ENCODE assay signal across 12 cellular contexts in genomic region chr3:142595141-142595540, GRCh38. TPM values are rescaled to one million over a fixed set of nuclear protein-coding genes. Genes with fewer than 3 reads are reported as not detected.
DNase-seq lines count a peak whose midpoint lies in the region; ATAC-seq and TF ChIP-seq lines count a peak whose summit lies in the region.
"Had no signal": no experiment of that assay in that cellular context is flagged by ENCODE, and none has a peak within 500 bp of the region (broad histone marks: within the 10 kb centered on the region; RNA-seq: fewer than 3 reads in every experiment).

No MANE protein-coding gene starts in this region.

- H3K27me3 ChIP-seq in cardiac muscle cell (peaks cover 3% of the 10 kb centered on the region), right atrium auricular region (no peaks in the 10 kb centered on the region), lower lobe of right lung (ENCODE audit: low read depth) (no peaks in the 10 kb centered on the region), upper lobe of right lung (no peaks in the 10 kb centered on the region)
- H3K27me3 ChIP-seq: BLaER1 had no signal

- H3K4me3 Mint-ChIP-seq in activated naive CD8-positive, alpha-beta T cell treated with anti-CD3 and anti-CD28 coated beads for 36 hours = peak overlapping the region; percentile 96

- H3K4me1 Mint-ChIP-seq in activated naive CD8-positive, alpha-beta T cell treated with anti-CD3 and anti-CD28 coated beads for 36 hours = peaks cover 16% of the 10 kb centered on the region

- DNase-seq in cardiac muscle cell (ENCODE audit: low read depth in 1 of 2, low spot score in 1 of 2) (no peak), right atrium auricular region (ENCODE audit: low spot score) (no peak), lower lobe of right lung (no peak), upper lobe of right lung (no peak), nucleus accumbens (lab: John Stamatoyannopoulos, UW) (no peak), anterior cingulate cortex (lab: John Stamatoyannopoulos, UW) (no peak), DMS79 treated with DMSO at 0.1 percent for 48 hours (lab: John Stamatoyannopoulos, UW) (no peak)
- no peak for DNase-seq in activated naive CD8-positive, alpha-beta T cell treated with anti-CD3 and anti-CD28 coated beads for 36 hours
- DNase-seq: activated naive CD4-positive, alpha-beta T cell; midbrain; NCI-H187 treated with DMSO at 0.1 percent for 48 hours had no signal

- H3K36me3 Mint-ChIP-seq in activated naive CD8-positive, alpha-beta T cell treated with anti-CD3 and anti-CD28 coated beads for 36 hours = no peaks in the 10 kb centered on the region

- H3K36me3 ChIP-seq in cardiac muscle cell (no peaks in the 10 kb centered on the region), right atrium auricular region (no peaks in the 10 kb centered on the region), lower lobe of right lung (no peaks in the 10 kb centered on the region), upper lobe of right lung (no peaks in the 10 kb centered on the region)
- H3K36me3 ChIP-seq: BLaER1 had no signal

- peak overlapping the region; percentile 57 for H3K4me3 ChIP-seq in cardiac muscle cell
- no peak overlapping the region for H3K4me3 ChIP-seq in right atrium auricular region
- H3K4me3 ChIP-seq in lower lobe of right lung = peak overlapping the region; percentile 82
- H3K4me3 ChIP-seq in upper lobe of right lung = peak overlapping the region; percentile 69

- H3K4me1 ChIP-seq in cardiac muscle cell (ENCODE audit: low read depth) (peaks cover 3% of the 10 kb centered on the region), right atrium auricular region (peaks cover 0 to 12% of the 10 kb centered on the region in 2 donors), lower lobe of right lung (peaks cover 7% of the 10 kb centered on the region), upper lobe of right lung (no peaks in the 10 kb centered on the region)

- H3K27ac ChIP-seq in cardiac muscle cell = peak overlapping the region; percentile 73
- peak overlapping the region in 1 of 2 donors; percentile 67 for H3K27ac ChIP-seq in right atrium auricular region
- H3K27ac ChIP-seq in lower lobe of right lung = peak overlapping the region; percentile 85
- H3K27ac ChIP-seq in upper lobe of right lung = peak overlapping the region; percentile 79
- H3K27ac ChIP-seq: BLaER1 had no signal

- TF ChIP-seq CTCF in cardiac muscle cell (IDR thresholded peaks at IDR 0.05; ENCODE audit: low read depth, low read length) = no peak
- no peak for TF ChIP-seq CTCF in right atrium auricular region (IDR thresholded peaks at IDR 0.05)
- no peak for TF ChIP-seq CTCF in lower lobe of right lung (IDR thresholded peaks at IDR 0.05)
- no peak for TF ChIP-seq CTCF in upper lobe of right lung (IDR thresholded peaks at IDR 0.05)

- H3K27me3 Mint-ChIP-seq in activated naive CD8-positive, alpha-beta T cell treated with anti-CD3 and anti-CD28 coated beads for 36 hours = peaks cover 12% of the 10 kb centered on the region

- no peaks in the 10 kb centered on the region for H3K9me3 ChIP-seq in cardiac muscle cell (ENCODE audit: low read depth)
- H3K9me3 ChIP-seq in right atrium auricular region = no peaks in the 10 kb centered on the region
- H3K9me3 ChIP-seq in lower lobe of right lung = no peaks in the 10 kb centered on the region
- no peaks in the 10 kb centered on the region for H3K9me3 ChIP-seq in upper lobe of right lung
- H3K9me3 ChIP-seq: BLaER1 had no signal

- H3K27ac Mint-ChIP-seq in activated naive CD8-positive, alpha-beta T cell treated with anti-CD3 and anti-CD28 coated beads for 36 hours = no peak overlapping the region

- ATAC-seq in lower lobe of right lung = no peak
- no peak for ATAC-seq in upper lobe of right lung

- no peaks in the 10 kb centered on the region for H3K9me3 Mint-ChIP-seq in activated naive CD8-positive, alpha-beta T cell treated with anti-CD3 and anti-CD28 coated beads for 36 hours

- intact Hi-C loops in lower lobe of right lung (cut with DNase I) = no loop called here
- intact Hi-C loops in upper lobe of right lung (cut with DNase I) = no loop called here

RNA-seq across cellular contexts. Expression of gene PLS1, which starts 1.1 kb away (rescaled TPM):
- 2.7 and 5.0 TPM in 2 replicates for total RNA-seq in cardiac muscle cell
- 3.4 and 7.4 TPM in 2 replicates for polyA plus RNA-seq in cardiac muscle cell
- total RNA-seq in right atrium auricular region = 1 to 10 TPM in 1 of 2 donors, under 1 TPM in 1; 0.96 to 2.3 TPM
- total RNA-seq in activated naive CD8-positive, alpha-beta T cell treated with anti-CD3 and anti-CD28 coated beads for 36 hours = 1 to 10 TPM; 6.2 to 7.0 TPM
- 23.9 TPM for total RNA-seq in lower lobe of right lung
- total RNA-seq in upper lobe of right lung = 26.0 TPM

RNA-seq across cellular contexts. Expression of gene ATR, which starts 16.6 kb away (rescaled TPM):
- 11.2 and 15.7 TPM in 2 replicates for total RNA-seq in cardiac muscle cell
- polyA plus RNA-seq in cardiac muscle cell = 5.0 and 10.6 TPM in 2 replicates
- total RNA-seq in right atrium auricular region = 10 to 100 TPM in 1 of 2 donors, 1 to 10 TPM in 1; 9.0 to 18.4 TPM
- 10 to 100 TPM; 38.3 to 42.4 TPM for total RNA-seq in activated naive CD8-positive, alpha-beta T cell treated with anti-CD3 and anti-CD28 coated beads for 36 hours
- total RNA-seq in lower lobe of right lung = 19.7 TPM
- total RNA-seq in upper lobe of right lung = 23.0 TPM

Comparison
In these comparisons a context has a peak if more than half of its experiments do, and no peak if none do; other contexts are left out.
1. H3K4me3 ChIP-seq: peak in cardiac muscle cell (single experiment), lower lobe of right lung (single experiment) and upper lobe of right lung (single experiment); none in right atrium auricular region (0 of 2).